In genomic region chr15:61974759-61975158, GRCh38 we compare ENCODE assay signal across 11 cellular contexts.
A peak's percentile ranks its signal among the peaks of the same experiment; 100 is the strongest.
DNase-seq lines count a peak whose midpoint lies in the region; ATAC-seq lines count a peak whose summit lies in the region.
"Had no signal": no experiment of that assay in that cellular context is flagged by ENCODE, and none has a peak within 500 bp of the region (broad histone marks: within the 10 kb centered on the region; RNA-seq: fewer than 3 reads in every experiment).

No MANE protein-coding gene starts in this region.

- no peak overlapping the region for H3K4ac ChIP-seq in mesendoderm (ENCODE audit: low read depth, low read length)

- H4K8ac ChIP-seq in mesendoderm (ENCODE audit: low read depth, low read length): no peak overlapping the region

- H3K4me2 ChIP-seq in mesendoderm (ENCODE audit: low read length): no peak overlapping the region

- no peaks in the 10 kb centered on the region for H3K36me3 ChIP-seq in mesendoderm (ENCODE audit: control insufficient read depth, insufficient read depth, low read length)

- H2BK120ac ChIP-seq in mesendoderm (ENCODE audit: low read depth, low read length): no peak overlapping the region

- H2AK5ac ChIP-seq in mesendoderm (ENCODE audit: low read length): no peak overlapping the region

- no peak overlapping the region for H3K18ac ChIP-seq in mesendoderm (ENCODE audit: low read length)

- no CpG with 5 or more reads among the region's 1 CpG for WGBS in mesendoderm (ENCODE audit: extremely low coverage, insufficient coverage, low lambda C conversion rate)

- H3K79me1 ChIP-seq in mesendoderm (ENCODE audit: low read length): no peaks in the 10 kb centered on the region

- no peak overlapping the region for H3K23ac ChIP-seq in mesendoderm (ENCODE audit: low read length)

- no peak overlapping the region for H4K5ac ChIP-seq in mesendoderm (ENCODE audit: low read length)

- no peak for ATAC-seq in HG02642 (IDR thresholded peaks at IDR 0.05; ENCODE audit: poor library complexity, unreplicated experiment)

- H3K4me1 ChIP-seq in mesendoderm (ENCODE audit: control insufficient read depth, low read depth, low read length): no peaks in the 10 kb centered on the region
- H3K4me1 ChIP-seq: SJCRH30 had no signal

- no peak overlapping the region for H2BK15ac ChIP-seq in mesendoderm (replicated peaks; ENCODE audit: low read depth)

- no peak overlapping the region for H3K27ac ChIP-seq in mesendoderm (ENCODE audit: low read depth, low read length)
- H3K27ac ChIP-seq: SJCRH30 had no signal

- H3K27me3 ChIP-seq in mesendoderm (ENCODE audit: insufficient read depth, low read length, poor library complexity): no peaks in the 10 kb centered on the region
- H3K27me3 ChIP-seq: SJCRH30 had no signal

- H3K79me2 ChIP-seq in mesendoderm (ENCODE audit: control insufficient read depth, insufficient read depth, low read length): no peaks in the 10 kb centered on the region

- H3K4me3 ChIP-seq in mesendoderm (ENCODE audit: low read length): no peak overlapping the region
- H3K4me3 ChIP-seq: SJCRH30 had no signal

- peak; percentile 6 for DNase-seq in EH (ENCODE audit: low read depth)
- DNase-seq in NCI-H1092 (lab: John Stamatoyannopoulos, UW): peak; percentile 8
- peak; percentile 79 for DNase-seq in NCI-H748 treated with DMSO at 0.1 percent for 48 hours (lab: John Stamatoyannopoulos, UW)
- DNase-seq in fibroblast of peridontal ligament (ENCODE audit: extremely low read depth): peak; percentile 31
- DNase-seq in stimulated activated CD4-positive, alpha-beta T cell treated with anti-CD3 and anti-CD28 coated beads, Interleukin-1b, Interleukin-23, amount 100 ng/mL, for 48 hours: no peak
- DNase-seq in mesendoderm: no peak
- DNase-seq in stimulated activated CD8-positive, alpha-beta memory T cell treated with anti-CD3 and anti-CD28 coated beads, Interleukin-4, amount 100 ng/mL, for 48 hours: no peak
- DNase-seq: CD4-positive, alpha-beta T cell; stimulated activated naive CD4-positive, alpha-beta T cell had no signal

- no peak overlapping the region for H2BK5ac ChIP-seq in mesendoderm (ENCODE audit: low read length)

- H3K56ac ChIP-seq in mesendoderm (ENCODE audit: low read length): no peak overlapping the region

- H3K9ac ChIP-seq in mesendoderm (ENCODE audit: low read length): no peak overlapping the region

Comparison
In these comparisons a context has a peak if more than half of its experiments do, and no peak if none do; other contexts are left out.
1. DNase-seq: peak in EH (single experiment), NCI-H1092 (single experiment), NCI-H748 treated with DMSO at 0.1 percent for 48 hours (single experiment) and fibroblast of peridontal ligament (single experiment); none in stimulated activated CD4-positive, alpha-beta T cell treated with anti-CD3 and anti-CD28 coated beads, Interleukin-1b, Interleukin-23, amount 100 ng/mL, for 48 hours (single experiment), mesendoderm (single experiment) and stimulated activated CD8-positive, alpha-beta memory T cell treated with anti-CD3 and anti-CD28 coated beads, Interleukin-4, amount 100 ng/mL, for 48 hours (single experiment).